In the genomic region with DNA sequence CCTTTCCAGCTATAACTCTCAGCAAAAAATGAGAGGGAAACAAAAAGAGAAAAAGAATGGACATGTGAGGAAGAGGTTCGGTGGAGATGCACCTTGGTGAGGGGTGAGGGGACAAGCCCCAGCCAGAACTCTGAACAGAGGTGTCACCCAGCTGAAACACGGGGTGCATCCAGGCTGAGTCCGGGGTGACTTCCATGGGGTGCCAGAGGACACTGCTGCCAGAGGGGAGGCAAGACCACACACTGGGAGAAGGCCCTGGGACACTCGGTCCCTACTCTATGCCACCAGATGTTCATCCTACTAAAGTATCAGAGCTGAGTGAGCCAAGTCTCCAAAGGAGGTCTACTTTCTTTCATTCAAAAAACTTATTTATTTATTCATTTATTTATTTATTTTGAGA, we compare ENCODE assay signal across 23 cellular contexts. TPM values are rescaled to one million over a fixed set of nuclear protein-coding genes. Genes with fewer than 3 reads are reported as not detected.
A peak's percentile ranks its signal among the peaks of the same experiment; 100 is the strongest.
DNase-seq lines count a peak whose midpoint lies in the region; FAIRE-seq and TF ChIP-seq lines count a peak whose summit lies in the region.
"Had no signal": no experiment of that assay in that cellular context is flagged by ENCODE, and none has a peak within 500 bp of the region (broad histone marks: within the 10 kb centered on the region; RNA-seq: fewer than 3 reads in every experiment).

No MANE protein-coding gene starts in this region.

- POLR2A ChIA-PET in RWPE1 (lab: Yijun Ruan, JAX; ENCODE audit: low non-redundant PET) = no interaction called here

- no peak for FAIRE-seq in small intestine (lab: Jason Lieb, UNC)
- FAIRE-seq: endothelial cell of umbilical vein, pancreas had no signal

- DNase-seq in DMS 273 (lab: John Stamatoyannopoulos, UW; ENCODE audit: unreplicated experiment) (peak; percentile 34), DMS 273 treated with DMSO at 0.1 percent for 48 hours (lab: John Stamatoyannopoulos, UW) (no peak), RWPE1 (ENCODE audit: low spot score) (no peak), endothelial cell (ENCODE audit: low spot score) (no peak), small intestine (no peak), COLO829 (ENCODE audit: low spot score) (no peak), SK-N-DZ (ENCODE audit: low spot score) (no peak), dedifferentiated amniotic fluid mesenchymal stem cell (ENCODE audit: extremely low spot score) (no peak)
- DNase-seq: activated CD4-positive, alpha-beta T cell treated with anti-CD3 and anti-CD28 coated beads for 48 hours; activated T-cell treated with anti-CD3 and anti-CD28 coated beads, Interleukin-2, amount 50 U/mL, for 1 hour; cerebellar nuclear complex; foreskin fibroblast; GM23248; KG1; left colon; NCI-H1105; NCI-H69; pancreas; T1000 had no signal

- H3K4me3 ChIP-seq in small intestine (ENCODE audit: low read depth in 1 of 2, low read length in 2 of 2) = no peak overlapping the region
- H3K4me3 ChIP-seq: adrenal gland, GM23248, pancreas, tibial nerve had no signal

- no peaks in the 10 kb centered on the region for H3K9me3 ChIP-seq in small intestine (ENCODE audit: control insufficient read depth, low read depth)
- H3K9me3 ChIP-seq: adrenal gland, pancreas, tibial nerve had no signal

- no peaks in the 10 kb centered on the region for H3K27me3 ChIP-seq in small intestine (ENCODE audit: control insufficient read depth in 2 of 2, insufficient read depth in 2 of 2, low read length in 2 of 2)
- H3K27me3 ChIP-seq: adrenal gland, pancreas, tibial nerve had no signal

- H3K4me1 Mint-ChIP-seq in endothelial cell (ENCODE audit: unreplicated experiment) = peaks cover 47% of the 10 kb centered on the region

- CTCF ChIA-PET in RWPE1 (lab: Yijun Ruan, JAX) = interaction anchor here (1.7 to 3.1 kb wide), 5 partner anchors 9 to 56 kb away, joined by 4 to 24 read pairs (median 15); a partner anchor contains a TSS

- 60 to 71% (median 70%) methylated on average over 4 of the region's 4 CpGs for WGBS in small intestine, 3 donors

- H3K27ac ChIP-seq in RWPE1 = peak overlapping the region; percentile 48
- peak overlapping the region; percentile 32 to 82 for H3K27ac ChIP-seq in small intestine (ENCODE audit: low read depth in 1 of 2, low read length in 1 of 2)
- H3K27ac ChIP-seq: 22Rv1, adrenal gland, GM23248, pancreas, tibial nerve had no signal

- H3K4me3 Mint-ChIP-seq in endothelial cell (ENCODE audit: unreplicated experiment) = peak overlapping the region; percentile 33

- no peak overlapping the region for H3K27ac Mint-ChIP-seq in endothelial cell (ENCODE audit: unreplicated experiment)

- H3K36me3 ChIP-seq in small intestine (ENCODE audit: control insufficient read depth in 2 of 2, insufficient read depth in 2 of 2, low read length in 2 of 2) = peaks cover 2 to 19% of the 10 kb centered on the region in 2 donors

- H3K36me3 Mint-ChIP-seq in endothelial cell (ENCODE audit: low read depth, unreplicated experiment) = peaks cover 74% of the 10 kb centered on the region

- no peak for TF ChIP-seq CTCF in RWPE1 (conservative IDR thresholded peaks at IDR 0.05; ENCODE audit: low read depth)
- no peak for TF ChIP-seq CTCF in endothelial cell (IDR thresholded peaks at IDR 0.05; ENCODE audit: unreplicated experiment)

- peaks cover 5 to 14% of the 10 kb centered on the region in 2 donors for H3K4me1 ChIP-seq in small intestine (ENCODE audit: control insufficient read depth in 2 of 2, insufficient read depth in 1 of 2, low read depth in 1 of 2, low read length in 1 of 2)
- H3K4me1 ChIP-seq: pancreas had no signal

- peaks cover 17% of the 10 kb centered on the region for H3K27me3 Mint-ChIP-seq in endothelial cell (ENCODE audit: unreplicated experiment)

- H3K9me3 Mint-ChIP-seq in endothelial cell (ENCODE audit: unreplicated experiment) = no peaks in the 10 kb centered on the region

RNA-seq across cellular contexts. Expression of a gene that starts 36.1 kb away (rescaled TPM):
- 43.2 TPM for total RNA-seq in endothelial cell (ENCODE audit: unreplicated experiment)
- polyA plus RNA-seq in small intestine = 10 to 100 TPM in 1 of 3 donors, 1 to 10 TPM in 2; 9.4 to 25.6 (median 9.7) TPM
- polyA plus RNA-seq in SK-N-DZ (2014; cell fraction: cytosol; rRNA removed) = 38.7 and 40.1 TPM in 2 replicates
- 12.8 and 17.6 TPM in 2 replicates for polyA plus RNA-seq in SK-N-DZ (2014; cell fraction: nucleus; rRNA removed)

RNA-seq across cellular contexts. Expression of a gene that starts 46.9 kb away (rescaled TPM):
- total RNA-seq in endothelial cell (ENCODE audit: unreplicated experiment) = 256 TPM
- 10 to 100 TPM in 2 of 3 donors, 1 to 10 TPM in 1; 8.1 to 23.7 (median 11.2) TPM for polyA plus RNA-seq in small intestine
- polyA plus RNA-seq in SK-N-DZ (2014; cell fraction: cytosol; rRNA removed) = 6.3 and 8.5 TPM in 2 replicates
- 4.8 and 12.2 TPM in 2 replicates for polyA plus RNA-seq in SK-N-DZ (2014; cell fraction: nucleus; rRNA removed)
